Comparison of ENCODE assay signal across 12 cellular contexts in genomic region chr5:117486291-117486690, GRCh38.
DNase-seq lines count a peak whose midpoint lies in the region; ATAC-seq, FAIRE-seq and TF ChIP-seq lines count a peak whose summit lies in the region.
"Had no signal": no experiment of that assay in that cellular context is flagged by ENCODE, and none has a peak within 500 bp of the region (broad histone marks: within the 10 kb centered on the region; RNA-seq: fewer than 3 reads in every experiment).

No MANE protein-coding gene starts in this region.

- no peak for ATAC-seq in GM21360 (IDR thresholded peaks at IDR 0.05; ENCODE audit: unreplicated experiment)

- FAIRE-seq in frontal cortex (lab: Jason Lieb, UNC) = no peak
- FAIRE-seq: GM18507 had no signal

- in situ Hi-C loops in HAP-1 (cut with MboI; ENCODE audit: low sequenced_read_pairs) = no loop called here

- H3K4me3 Mint-ChIP-seq in nephron progenitor cell = no peak overlapping the region
- H3K4me3 Mint-ChIP-seq: CD8-positive, alpha-beta memory T cell had no signal

- no peak for TF ChIP-seq CTCF in nephron progenitor cell (IDR thresholded peaks at IDR 0.05)

- H3K27me3 ChIP-seq in HAP-1 (ENCODE audit: low read depth) = no peaks in the 10 kb centered on the region

- no peaks in the 10 kb centered on the region for H3K36me3 ChIP-seq in HAP-1 (replicated peaks)

- no peak overlapping the region for H3K4me3 ChIP-seq in HAP-1
- H3K4me3 ChIP-seq: GM23248 had no signal

- no peaks in the 10 kb centered on the region for H3K9me3 ChIP-seq in HAP-1

- no peaks in the 10 kb centered on the region for H3K4me1 ChIP-seq in HAP-1

- H3K27me3 Mint-ChIP-seq in nephron progenitor cell (ENCODE audit: low read depth, poor library complexity) = no peaks in the 10 kb centered on the region
- H3K27me3 Mint-ChIP-seq: CD8-positive, alpha-beta memory T cell had no signal

- H3K4me1 Mint-ChIP-seq in nephron progenitor cell = peaks cover 27% of the 10 kb centered on the region
- H3K4me1 Mint-ChIP-seq: CD8-positive, alpha-beta memory T cell had no signal

- no peaks in the 10 kb centered on the region for H3K36me3 Mint-ChIP-seq in nephron progenitor cell (ENCODE audit: low read depth)
- H3K36me3 Mint-ChIP-seq: CD8-positive, alpha-beta memory T cell had no signal

- DNase-seq in DMS 273 (lab: John Stamatoyannopoulos, UW; ENCODE audit: unreplicated experiment) = peak; percentile 90
- peak; percentile 60 for DNase-seq in NCI-H1694 (lab: John Stamatoyannopoulos, UW)
- peak; percentile 66 for DNase-seq in NCI-H446 treated with DMSO at 0.1 percent for 48 hours (lab: John Stamatoyannopoulos, UW)
- DNase-seq in nephron progenitor cell = no peak
- DNase-seq in HAP-1 (ENCODE audit: low spot score in 2 of 2) = no peak
- no peak for DNase-seq in frontal cortex (ENCODE audit: low spot score in 2 of 2)
- DNase-seq: CD8-positive, alpha-beta memory T cell; DND-41; GM23248; H7 had no signal

- peak overlapping the region; percentile 79 for H3K27ac Mint-ChIP-seq in nephron progenitor cell

- no peaks in the 10 kb centered on the region for H3K9me3 Mint-ChIP-seq in nephron progenitor cell

Comparison
In these comparisons a context has a peak if more than half of its experiments do, and no peak if none do; other contexts are left out.
1. DNase-seq: peak in DMS 273 (single experiment), NCI-H1694 (single experiment) and NCI-H446 treated with DMSO at 0.1 percent for 48 hours (single experiment); none in nephron progenitor cell (single experiment), HAP-1 (0 of 2) and frontal cortex (0 of 2).